13 cellular contexts compared by ENCODE assay signal in the genomic region with DNA sequence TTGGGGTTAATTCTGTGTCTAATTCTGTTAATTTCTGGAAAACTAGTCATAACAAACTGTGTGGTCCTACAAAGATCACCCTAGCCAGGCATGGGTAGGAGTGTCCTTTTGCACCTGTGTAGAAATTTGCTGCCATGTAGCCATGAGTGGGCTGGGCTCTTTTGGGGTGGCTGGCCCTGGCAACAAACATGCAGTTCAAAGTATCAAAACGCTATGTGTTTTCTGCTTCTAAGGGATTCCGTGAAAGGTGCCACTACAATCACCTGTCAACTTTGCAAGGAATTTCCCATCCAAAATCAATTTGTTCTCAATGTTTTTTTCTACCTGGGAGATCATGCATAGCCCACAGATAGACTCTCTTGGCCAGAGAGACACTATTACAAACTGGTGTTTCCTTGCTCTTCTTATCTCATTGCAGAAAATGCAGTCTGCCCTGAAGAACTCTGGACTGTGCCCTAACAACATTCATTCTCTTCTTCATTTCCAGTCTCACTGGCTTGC.
A peak's percentile ranks its signal among the peaks of the same experiment; 100 is the strongest.
DNase-seq lines count a peak whose midpoint lies in the region; ATAC-seq and TF ChIP-seq lines count a peak whose summit lies in the region.
"Had no signal": no experiment of that assay in that cellular context is flagged by ENCODE, and none has a peak within 500 bp of the region (broad histone marks: within the 10 kb centered on the region; RNA-seq: fewer than 3 reads in every experiment).

No MANE protein-coding gene starts in this region.

- H3K56ac ChIP-seq in IMR-90 (ENCODE audit: extremely low read depth, insufficient read depth, low read length), result no peak overlapping the region

- in situ Hi-C loops in IMR-90 (cut with MboI; ENCODE audit: low sequenced_read_pairs), result no loop called here

- DNase-seq in IMR-90, result no peak
- peak; percentile 74 for DNase-seq in left lobe of liver (ENCODE audit: low spot score)
- DNase-seq in smooth muscle cell (lab: John Stamatoyannopoulos, UW; ENCODE audit: unreplicated experiment), result no peak
- DNase-seq in activated CD4-positive, alpha-beta T cell treated with anti-CD3 and anti-CD28 coated beads for 4 hours, result no peak
- DNase-seq in ecto neural progenitor cell (ENCODE audit: low spot score), result no peak
- DNase-seq in D341Med (ENCODE audit: low spot score), result no peak
- DNase-seq: Caco-2; CD8-positive, alpha-beta memory T cell; DMS53; GF-D8; H7 had no signal

- 0 out of 2 replicates have a peak overlapping the region, but pooled peaks have one; percentile 41 for H3K14ac ChIP-seq in IMR-90 (replicated peaks; ENCODE audit: low read depth, low read length)

- H3K4me2 ChIP-seq in IMR-90 (ENCODE audit: low read depth, low read length) (no peak overlapping the region), smooth muscle cell (peak overlapping the region; percentile 22)
- H3K4me2 ChIP-seq: A549 had no signal

- CTCF ChIA-PET in IMR-90 (lab: Yijun Ruan, JAX), result no interaction called here

- H2AFZ ChIP-seq in IMR-90 (replicated peaks; ENCODE audit: low read length, poor library complexity), result no peak overlapping the region
- no peak overlapping the region for H2AFZ ChIP-seq in smooth muscle cell (ENCODE audit: low read depth)

- H3K27me3 ChIP-seq in IMR-90 (ENCODE audit: control insufficient read depth, insufficient read depth, low read length) (no peaks in the 10 kb centered on the region), neutrophil (no peaks in the 10 kb centered on the region), smooth muscle cell (ENCODE audit: low read depth) (no peaks in the 10 kb centered on the region)

- H4K91ac ChIP-seq in IMR-90 (ENCODE audit: insufficient read depth, low read depth, low read length), result peak overlapping the region; percentile 0; the same call in 1 of the 2 replicates

- H4K20me1 ChIP-seq in IMR-90 (ENCODE audit: insufficient read depth, low read length) (no peaks in the 10 kb centered on the region), smooth muscle cell (ENCODE audit: low read depth) (no peaks in the 10 kb centered on the region)

- H3K9me1 ChIP-seq in IMR-90 (ENCODE audit: insufficient read depth, low read length), result peaks cover 17% of the 10 kb centered on the region

- H3K36me3 ChIP-seq in IMR-90 (ENCODE audit: control insufficient read depth, insufficient read depth, low read length) (no peaks in the 10 kb centered on the region), neutrophil (no peaks in the 10 kb centered on the region), smooth muscle cell (ENCODE audit: low read depth) (no peaks in the 10 kb centered on the region)

- TF ChIP-seq CTCF in IMR-90 (conservative IDR thresholded peaks at IDR 0.05; ENCODE audit: low read depth, low read length) (no peak), neutrophil (IDR thresholded peaks at IDR 0.05) (no peak), smooth muscle cell (IDR thresholded peaks at IDR 0.05; ENCODE audit: borderline replicate concordance, insufficient read depth, poor library complexity, severe bottlenecking) (no peak)

- no peak overlapping the region for H3K4me3 ChIP-seq in IMR-90 (ENCODE audit: insufficient read depth, low read depth, low read length)
- no peak overlapping the region for H3K4me3 ChIP-seq in neutrophil (ENCODE audit: low read depth in 1 of 2, low read length in 1 of 2)
- H3K4me3 ChIP-seq in smooth muscle cell, result no peak overlapping the region
- H3K4me3 ChIP-seq: A549 had no signal

- H3K79me2 ChIP-seq in smooth muscle cell (ENCODE audit: low read depth), result no peaks in the 10 kb centered on the region

- H3K27ac ChIP-seq in IMR-90 (ENCODE audit: insufficient read depth, low read length), result no peak overlapping the region
- H3K27ac ChIP-seq in neutrophil, result peak overlapping the region; percentile 44
- no peak overlapping the region for H3K27ac ChIP-seq in smooth muscle cell (ENCODE audit: low read depth)
- H3K27ac ChIP-seq: A549 had no signal

- ATAC-seq in IMR-90 (ENCODE audit: low read depth) (no peak; the same call in 1 of the 2 replicates), left lobe of liver (peak; percentile 59)
- ATAC-seq: A549 had no signal

- peak overlapping the region; percentile 60 for H2BK5ac ChIP-seq in IMR-90 (ENCODE audit: low read depth, low read length, poor library complexity, severe bottlenecking)

- POLR2A ChIA-PET in IMR-90 (lab: Charles Lee; ENCODE audit: unreplicated experiment), result interaction anchor here (0.6 kb wide), 1 partner anchor 146 kb away, joined by 3 read pairs; no protein-coding TSS in a partner anchor

- TF ChIP-seq RAD21 in IMR-90 (IDR thresholded peaks at IDR 0.05; ENCODE audit: low read length), result no peak

- H2BK15ac ChIP-seq in IMR-90 (ENCODE audit: low read depth, low read length), result no peak overlapping the region

- H3K18ac ChIP-seq in IMR-90 (ENCODE audit: low read depth, low read length), result peak overlapping the region; percentile 18; the same call in 1 of the 2 replicates

- H3K4me1 ChIP-seq in IMR-90 (ENCODE audit: control insufficient read depth, insufficient read depth, low read length) (peaks cover 16% of the 10 kb centered on the region), neutrophil (ENCODE audit: control insufficient read depth in 1 of 2, insufficient read depth in 1 of 2, low read depth in 1 of 2, low read length in 1 of 2) (peaks cover 45 to 53% of the 10 kb centered on the region in 2 experiments), smooth muscle cell (ENCODE audit: low read depth) (no peaks in the 10 kb centered on the region)

- H3K9me3 ChIP-seq in IMR-90 (ENCODE audit: control insufficient read depth, insufficient read depth, low read length), result no peaks in the 10 kb centered on the region
- no peaks in the 10 kb centered on the region for H3K9me3 ChIP-seq in neutrophil
- H3K9me3 ChIP-seq in smooth muscle cell (replicated peaks; ENCODE audit: low read depth), result no peaks in the 10 kb centered on the region
- H3K9me3 ChIP-seq: A549, Caco-2 had no signal

- no peak overlapping the region for H2AK9ac ChIP-seq in IMR-90 (replicated peaks; ENCODE audit: low read depth, low read length, poor library complexity)

- H3K4ac ChIP-seq in IMR-90 (ENCODE audit: low read depth, low read length), result peak overlapping the region; percentile 47

- intact Hi-C loops in IMR-90 (cut with micrococcal nuclease), result loop anchor here (10.0 kb wide), 1 partner anchor 161 kb away; no protein-coding TSS in a partner anchor

- no peak for TF ChIP-seq POLR2A in IMR-90 (IDR thresholded peaks at IDR 0.05; ENCODE audit: low read depth, low read length)

- dilution Hi-C loops in IMR-90 (cut with HindIII; ENCODE audit: low sequenced_read_pairs, unreplicated experiment), result no loop called here

- H2AK5ac ChIP-seq in IMR-90 (ENCODE audit: low read depth, low read length), result 0 out of 2 replicates have a peak overlapping the region, but pooled peaks have one; percentile 2

- H3K9ac ChIP-seq in IMR-90 (ENCODE audit: low read depth, low read length), result no peak overlapping the region
- no peak overlapping the region for H3K9ac ChIP-seq in smooth muscle cell (ENCODE audit: low read depth)

- no peaks in the 10 kb centered on the region for H3K79me1 ChIP-seq in IMR-90 (ENCODE audit: low read depth in 1 of 2, low read length in 2 of 2)

- BruUV-seq in IMR-90 (replicated peaks; lab: Mats Ljungman, UMichigan), result no TSS peak

- H3F3A ChIP-seq in smooth muscle cell (ENCODE audit: low read depth), result no peaks in the 10 kb centered on the region

- peak overlapping the region in 1 of 2 experiments; percentile 27; a peak in 2 of 4 replicates for H4K8ac ChIP-seq in IMR-90 (ENCODE audit: low read depth in 2 of 2, low read length in 2 of 2)

- no peak overlapping the region; the same call in 1 of the 2 replicates for H3K23ac ChIP-seq in IMR-90 (ENCODE audit: low read depth, low read length)

- H2BK20ac ChIP-seq in IMR-90 (ENCODE audit: low read depth, low read length), result peak overlapping the region; percentile 75

- H2BK120ac ChIP-seq in IMR-90 (ENCODE audit: low read depth, low read length), result peak overlapping the region; percentile 62

- H4K5ac ChIP-seq in IMR-90 (ENCODE audit: low read depth, low read length), result peak overlapping the region; percentile 11; the same call in 1 of the 2 replicates

- no CpG with 5 or more reads among the region's 2 CpGs for WGBS in IMR-90 (ENCODE audit: extremely low coverage in 2 of 2, insufficient read length in 1 of 2), 2 experiments
- WGBS in smooth muscle cell (ENCODE audit: low lambda C conversion rate), result 97% methylated on average over 2 of the region's 2 CpGs

TF ChIP-seq in IMR-90, 13 proteins besides CTCF, POLR2A, EP300 and RAD21:
- TF ChIP-seq RCOR1 (IDR thresholded peaks at IDR 0.05; ENCODE audit: insufficient replicate concordance, low read length), result no peak
- TF ChIP-seq CHD1 (IDR thresholded peaks at IDR 0.05; ENCODE audit: low read depth, low read length), result no peak
